Comparison of ENCODE assay signal across 22 cellular contexts in genomic region chr7:96200740-96201139, GRCh38.
"Had no signal": no experiment of that assay in that cellular context is flagged by ENCODE, and none has a peak within 500 bp of the region (broad histone marks: within the 10 kb centered on the region; RNA-seq: fewer than 3 reads in every experiment).

No MANE protein-coding gene starts in this region.

- H3K27ac ChIP-seq: colonic mucosa, epithelial cell of prostate, esophagus muscularis mucosa, lower lobe of right lung, neutrophil, pancreas, testis, tibial artery, upper lobe of left lung had no signal

- H3K9me3 ChIP-seq: colonic mucosa, esophagus muscularis mucosa, lower lobe of right lung, neutrophil, pancreas, testis, tibial artery, upper lobe of left lung had no signal

- H3K4me1 ChIP-seq: colonic mucosa, esophagus muscularis mucosa, lower lobe of right lung, pancreas, testis, upper lobe of left lung had no signal

- ATAC-seq: left ventricle myocardium superior; lower lobe of right lung; natural killer cell; pancreas; sciatic nerve; stimulated activated memory B cell treated with anti-CD40 and anti-IgM and Interleukin-4, amounts not matched to agents 10 μg/mL and 1 μg/mL and 100 μg/mL, for 72 hours; stimulated activated naive CD8-positive, alpha-beta T cell treated with anti-CD3 and anti-CD28 coated beads, Interleukin-15, Interleukin-2, amounts not matched to agents 100 U/mL and 50 U/mL, for 24 hours had no signal

- DNase-seq: colonic mucosa; effector CD8-positive, alpha-beta T cell; endodermal cell; hypothalamus; immature natural killer cell; islet precursor cell; left ventricle myocardium superior; lower lobe of right lung; natural killer cell; pancreas; stimulated activated CD4-positive, alpha-beta T cell treated with anti-CD3 and anti-CD28 coated beads, Interleukin-2, amount 100 ng/mL, for 24 hours; stimulated activated CD4-positive, alpha-beta T cell treated with anti-CD3 and anti-CD28 coated beads, Interleukin-4, amount 100 ng/mL, for 4 hours; stimulated activated naive CD8-positive, alpha-beta T cell treated with anti-CD3 and anti-CD28 coated beads, Interleukin-15, Interleukin-2, amounts not matched to agents 100 U/mL and 50 U/mL, for 24 hours; substantia nigra; testis; tibial artery; upper lobe of left lung had no signal

- H3K27me3 ChIP-seq: colonic mucosa, esophagus muscularis mucosa, neutrophil, pancreas, testis, tibial artery, upper lobe of left lung had no signal

- H3K4me3 ChIP-seq: colonic mucosa, esophagus muscularis mucosa, lower lobe of right lung, pancreas, testis, tibial artery, upper lobe of left lung had no signal

- H3K36me3 ChIP-seq: colonic mucosa, pancreas, tibial artery had no signal
